23 cellular contexts compared by ENCODE assay signal in genomic region chr7:94980418-94981142, GRCh38.
"Had no signal": no experiment of that assay in that cellular context is flagged by ENCODE, and none has a peak within 500 bp of the region (broad histone marks: within the 10 kb centered on the region; RNA-seq: fewer than 3 reads in every experiment).

No MANE protein-coding gene starts in this region.

- DNase-seq: activated CD4-positive, alpha-beta T cell treated with anti-CD3 and anti-CD28 coated beads, Interleukin-2, amount 10 ng/mL, durations not matched to agents 24 days and 14 days; activated CD4-positive, CD25-positive, alpha-beta regulatory T cell; activated CD8-positive, alpha-beta memory T cell treated with anti-CD3 and anti-CD28 coated beads, Interleukin-2, amount 50 U/mL, for 48 hours; activated CD8-positive, alpha-beta T cell treated with anti-CD3 and anti-CD28 coated beads, Interleukin-2, amount 10 ng/mL, durations not matched to agents 7 days and 5 days; activated gamma-delta T cell; activated T-cell treated with anti-CD3 and anti-CD28 coated beads, Interleukin-2, amount 50 U/mL, for 72 hours; dermis blood vessel endothelial cell; effector memory CD8-positive, alpha-beta T cell; gastrocnemius medialis; mesenchymal stem cell; occipital lobe; psoas muscle; stimulated activated CD4-positive, alpha-beta T cell treated with anti-CD3 and anti-CD28 coated beads, Interleukin-12 subunit alpha, Interleukin-12 subunit beta, amount 100 ng/mL, for 4 hours; stimulated activated CD4-positive, alpha-beta T cell treated with anti-CD3 and anti-CD28 coated beads, Interleukin-2, amount 100 ng/mL, for 24 hours; SW 1271 had no signal

- H3K4me3 ChIP-seq: gastrocnemius medialis, psoas muscle, thoracic aorta had no signal

- H3K27ac ChIP-seq: gastrocnemius medialis, psoas muscle, thoracic aorta had no signal

- H3K27me3 Mint-ChIP-seq: activated CD4-positive, alpha-beta T cell treated with anti-CD3 and anti-CD28 coated beads, Interleukin-2, amount 10 ng/mL, durations not matched to agents 24 days and 14 days; effector memory CD8-positive, alpha-beta T cell; natural killer cell treated with Interleukin-12 subunit alpha and Interleukin-12 subunit beta and Interleukin-15 and Interleukin-18, amount 100 ng/mL, for 72 hours had no signal

- FAIRE-seq: keratinocyte, TTC549 had no signal

- H3K4me3 Mint-ChIP-seq: activated CD4-positive, alpha-beta T cell treated with anti-CD3 and anti-CD28 coated beads, Interleukin-2, amount 10 ng/mL, durations not matched to agents 24 days and 14 days; activated CD8-positive, alpha-beta T cell treated with anti-CD3 and anti-CD28 coated beads, Interleukin-2, amount 10 ng/mL, durations not matched to agents 7 days and 5 days; activated T-cell treated with anti-CD3 and anti-CD28 coated beads, Interleukin-2, amount 50 U/mL, for 72 hours; effector memory CD8-positive, alpha-beta T cell; natural killer cell treated with Interleukin-12 subunit alpha and Interleukin-12 subunit beta and Interleukin-15 and Interleukin-18, amount 100 ng/mL, for 72 hours; stimulated activated effector memory CD8-positive, alpha-beta T cell treated with anti-CD3 and anti-CD28 coated beads, Interleukin-12 subunit alpha, Interleukin-12 subunit beta, amount 100 ng/mL, for 72 hours had no signal

- H3K36me3 Mint-ChIP-seq: activated naive CD4-positive, alpha-beta T cell treated with anti-CD3 and anti-CD28 coated beads, Interleukin-2, amount 50 U/mL, for 72 hours; stimulated activated effector memory CD8-positive, alpha-beta T cell treated with anti-CD3 and anti-CD28 coated beads, Interleukin-12 subunit alpha, Interleukin-12 subunit beta, amount 100 ng/mL, for 72 hours had no signal

- H3K27ac Mint-ChIP-seq: activated CD4-positive, alpha-beta T cell treated with anti-CD3 and anti-CD28 coated beads, Interleukin-2, amount 10 ng/mL, durations not matched to agents 24 days and 14 days; activated CD8-positive, alpha-beta T cell treated with anti-CD3 and anti-CD28 coated beads, Interleukin-2, amount 10 ng/mL, durations not matched to agents 7 days and 5 days; activated naive CD4-positive, alpha-beta T cell treated with anti-CD3 and anti-CD28 coated beads, Interleukin-2, amount 50 U/mL, for 72 hours; activated T-cell treated with anti-CD3 and anti-CD28 coated beads, Interleukin-2, amount 50 U/mL, for 72 hours; effector memory CD8-positive, alpha-beta T cell; natural killer cell treated with Interleukin-12 subunit alpha and Interleukin-12 subunit beta and Interleukin-15 and Interleukin-18, amount 100 ng/mL, for 72 hours; stimulated activated effector memory CD8-positive, alpha-beta T cell treated with anti-CD3 and anti-CD28 coated beads, Interleukin-12 subunit alpha, Interleukin-12 subunit beta, amount 100 ng/mL, for 72 hours had no signal

- H3K4me1 Mint-ChIP-seq: activated CD4-positive, alpha-beta T cell treated with anti-CD3 and anti-CD28 coated beads, Interleukin-2, amount 10 ng/mL, durations not matched to agents 24 days and 14 days; stimulated activated effector memory CD8-positive, alpha-beta T cell treated with anti-CD3 and anti-CD28 coated beads, Interleukin-12 subunit alpha, Interleukin-12 subunit beta, amount 100 ng/mL, for 72 hours had no signal

- H3K9me3 ChIP-seq: gastrocnemius medialis, thoracic aorta had no signal

- ATAC-seq: activated CD8-positive, alpha-beta T cell treated with anti-CD3 and anti-CD28 coated beads, Interleukin-2, amount 10 ng/mL, durations not matched to agents 7 days and 5 days; activated naive CD4-positive, alpha-beta T cell treated with anti-CD3 and anti-CD28 coated beads, Interleukin-2, amount 50 U/mL, for 72 hours; activated T-cell treated with anti-CD3 and anti-CD28 coated beads, Interleukin-2, amount 50 U/mL, for 72 hours; effector memory CD8-positive, alpha-beta T cell; gastrocnemius medialis; left lobe of liver; natural killer cell treated with Interleukin-12 subunit alpha and Interleukin-12 subunit beta and Interleukin-15 and Interleukin-18, amount 100 ng/mL, for 72 hours; psoas muscle; sciatic nerve; stimulated activated effector memory CD8-positive, alpha-beta T cell treated with anti-CD3 and anti-CD28 coated beads, Interleukin-12 subunit alpha, Interleukin-12 subunit beta, amount 100 ng/mL, for 72 hours had no signal

- H3K36me3 ChIP-seq: gastrocnemius medialis, thoracic aorta had no signal

- H3K27me3 ChIP-seq: gastrocnemius medialis had no signal
